ENCODE assay signal across 6 cellular contexts in genomic region chr5:152070591-152070990, GRCh38.
"Had no signal": no experiment of that assay in that cellular context is flagged by ENCODE, and none has a peak within 500 bp of the region (broad histone marks: within the 10 kb centered on the region; RNA-seq: fewer than 3 reads in every experiment).

No MANE protein-coding gene starts in this region.

- H3K4me3 Mint-ChIP-seq: H9 had no signal

- H3K9ac ChIP-seq: GM23248 had no signal

- H3K27ac Mint-ChIP-seq: H9 had no signal

- H3K9me3 Mint-ChIP-seq: H9 had no signal

- DNase-seq: GM23248, GOT3, H9, HCEC 1CT, IMR-90 had no signal

- H3K4me3 ChIP-seq: GM23248, K562 had no signal

- H3K27ac ChIP-seq: GM23248 had no signal
